8 cellular contexts compared by ENCODE assay signal in the genomic region with DNA sequence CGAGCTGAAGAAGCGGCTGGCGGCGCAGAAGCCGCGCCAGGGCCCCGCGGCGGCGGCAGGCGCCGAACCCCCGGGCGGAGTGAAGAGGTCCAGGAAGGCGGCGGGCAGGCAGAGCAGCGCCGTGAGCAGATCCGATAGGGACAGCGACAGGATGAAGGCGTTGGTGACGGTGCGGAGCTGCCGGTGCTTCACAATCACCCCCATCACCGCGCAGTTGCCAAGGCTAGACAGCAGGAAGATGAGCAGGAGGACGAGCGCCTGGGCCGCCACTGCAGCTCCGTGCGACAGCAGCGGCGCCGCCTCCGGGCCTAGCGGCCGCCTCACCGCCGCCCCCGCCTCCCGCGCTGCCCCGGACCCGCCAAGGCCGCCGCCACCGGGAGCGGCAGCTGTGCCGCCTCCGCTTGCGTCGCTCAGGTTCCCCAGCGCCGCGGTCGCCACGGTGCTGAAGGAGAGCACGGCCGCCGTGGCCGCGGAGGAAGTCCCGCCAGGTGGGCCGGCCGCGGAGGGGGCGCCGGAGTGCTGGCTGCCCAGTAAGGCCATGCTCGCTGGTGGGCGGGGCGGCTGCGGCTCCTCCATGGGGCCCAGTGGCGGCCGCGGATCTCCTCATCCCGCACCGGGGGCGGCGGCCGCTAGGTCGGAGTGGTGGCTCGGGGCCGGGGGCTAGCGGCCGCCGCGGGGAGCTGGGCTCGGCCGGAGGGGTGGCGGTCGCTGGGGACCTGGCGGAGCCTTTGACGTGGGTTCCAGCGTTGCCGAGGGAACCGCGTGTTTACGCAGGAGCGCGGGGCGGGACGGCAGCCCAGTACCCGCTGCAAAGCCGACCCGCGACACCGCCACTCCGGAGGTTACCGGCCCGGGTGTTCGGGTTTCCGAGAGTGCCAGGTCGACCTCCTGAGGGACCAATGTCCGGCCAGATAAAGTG. TPM values are rescaled to one million over a fixed set of nuclear protein-coding genes. Genes with fewer than 3 reads are reported as not detected.
DNase-seq lines count a peak whose midpoint lies in the region; ATAC-seq lines count a peak whose summit lies in the region.

A gene with protein sequence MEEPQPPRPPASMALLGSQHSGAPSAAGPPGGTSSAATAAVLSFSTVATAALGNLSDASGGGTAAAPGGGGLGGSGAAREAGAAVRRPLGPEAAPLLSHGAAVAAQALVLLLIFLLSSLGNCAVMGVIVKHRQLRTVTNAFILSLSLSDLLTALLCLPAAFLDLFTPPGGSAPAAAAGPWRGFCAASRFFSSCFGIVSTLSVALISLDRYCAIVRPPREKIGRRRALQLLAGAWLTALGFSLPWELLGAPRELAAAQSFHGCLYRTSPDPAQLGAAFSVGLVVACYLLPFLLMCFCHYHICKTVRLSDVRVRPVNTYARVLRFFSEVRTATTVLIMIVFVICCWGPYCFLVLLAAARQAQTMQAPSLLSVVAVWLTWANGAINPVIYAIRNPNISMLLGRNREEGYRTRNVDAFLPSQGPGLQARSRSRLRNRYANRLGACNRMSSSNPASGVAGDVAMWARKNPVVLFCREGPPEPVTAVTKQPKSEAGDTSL (minus strand): TSS at position 730 of the 919 bp plus-strand sequence. CDS start 154 bp downstream, at position 576.

- ATAC-seq in GM21825 (IDR thresholded peaks at IDR 0.05; ENCODE audit: unreplicated experiment): peak; percentile 76

- H3K9me3 Mint-ChIP-seq in activated CD4-positive, alpha-beta memory T cell treated with anti-CD3 and anti-CD28 coated beads, Interleukin-2, amount 10 ng/mL, durations not matched to agents 7 days and 5 days: no peaks in the 10 kb centered on the region

- no peak within 1 kb of the TSS for H3K27ac Mint-ChIP-seq in activated CD4-positive, alpha-beta memory T cell treated with anti-CD3 and anti-CD28 coated beads, Interleukin-2, amount 10 ng/mL, durations not matched to agents 7 days and 5 days

- POLR2A ChIA-PET in activated CD4-positive, alpha-beta memory T cell treated with anti-CD3 and anti-CD28 coated beads, Interleukin-2, amount 10 ng/mL, durations not matched to agents 7 days and 5 days (lab: Charles Lee): interaction anchor here (0.6 to 2.2 kb wide), 5 partner anchors 10 to 19 kb away, joined by 3 to 15 read pairs (median 4); a partner anchor contains a TSS

- CTCF ChIA-PET in activated CD4-positive, alpha-beta memory T cell treated with anti-CD3 and anti-CD28 coated beads, Interleukin-2, amount 10 ng/mL, durations not matched to agents 7 days and 5 days (lab: Charles Lee): interaction anchor here (0.6 to 2.6 kb wide), 5 partner anchors 19 to 1992 kb away, joined by 3 to 7 read pairs (median 3); a partner anchor contains a TSS

- H3K4me3 Mint-ChIP-seq in activated CD4-positive, alpha-beta memory T cell treated with anti-CD3 and anti-CD28 coated beads, Interleukin-2, amount 10 ng/mL, durations not matched to agents 7 days and 5 days: peak within 1 kb of the TSS; percentile 79

- H3K36me3 Mint-ChIP-seq in activated CD4-positive, alpha-beta memory T cell treated with anti-CD3 and anti-CD28 coated beads, Interleukin-2, amount 10 ng/mL, durations not matched to agents 7 days and 5 days (ENCODE audit: low read depth): no peaks in the 10 kb centered on the region

- peak; percentile 61 for DNase-seq in ELR (ENCODE audit: low read depth)
- peak; percentile 68 for DNase-seq in NCI-H1105 treated with DMSO at 0.1 percent for 48 hours (lab: John Stamatoyannopoulos, UW)
- DNase-seq in activated CD4-positive, alpha-beta memory T cell treated with anti-CD3 and anti-CD28 coated beads, Interleukin-2, amount 10 ng/mL, durations not matched to agents 7 days and 5 days: peak; percentile 60
- DNase-seq in effector CD8-positive, alpha-beta T cell (lab: John Stamatoyannopoulos, UW): peak; percentile 23
- peak; percentile 64 to 80 for DNase-seq in lung microvascular endothelial cell (ENCODE audit: low read depth in 2 of 2)
- DNase-seq in stimulated activated CD4-positive, alpha-beta T cell treated with anti-CD3 and anti-CD28 coated beads, TNF-alpha, amount 100 ng/mL, for 4 hours (ENCODE audit: low read depth in 3 of 3): peak; percentile 17 to 33 (median 17)
- no peak for DNase-seq in NCI-H1436 treated with DMSO at 0.1 percent for 48 hours (lab: John Stamatoyannopoulos, UW)

- H3K4me1 Mint-ChIP-seq in activated CD4-positive, alpha-beta memory T cell treated with anti-CD3 and anti-CD28 coated beads, Interleukin-2, amount 10 ng/mL, durations not matched to agents 7 days and 5 days: peaks cover 12% of the 10 kb centered on the region

- peaks cover 1% of the 10 kb centered on the region for H3K27me3 Mint-ChIP-seq in activated CD4-positive, alpha-beta memory T cell treated with anti-CD3 and anti-CD28 coated beads, Interleukin-2, amount 10 ng/mL, durations not matched to agents 7 days and 5 days

RNA-seq across cellular contexts. Expression of the gene that starts here (rescaled TPM):
- total RNA-seq in activated CD4-positive, alpha-beta memory T cell treated with anti-CD3 and anti-CD28 coated beads, Interleukin-2, amount 10 ng/mL, durations not matched to agents 7 days and 5 days: 1 to 10 TPM in 1 of 2 experiments, under 1 TPM in 1; 0.95 to 1.0 TPM
- 0.22 and 0.40 TPM in 2 replicates for total RNA-seq in lung microvascular endothelial cell

Comparison
In these comparisons a context has a peak if more than half of its experiments do, and no peak if none do; other contexts are left out.
1. Peak in DNase-seq in lung microvascular endothelial cell; RNA of the gene not detected or under 1 TPM.